Comparison of ENCODE assay signal across 22 cellular contexts in genomic region chr5:66826696-66827095, GRCh38.
A peak's percentile ranks its signal among the peaks of the same experiment; 100 is the strongest.
DNase-seq lines count a peak whose midpoint lies in the region; ATAC-seq and TF ChIP-seq lines count a peak whose summit lies in the region.
"Had no signal": no experiment of that assay in that cellular context is flagged by ENCODE, and none has a peak within 500 bp of the region (broad histone marks: within the 10 kb centered on the region; RNA-seq: fewer than 3 reads in every experiment).

No MANE protein-coding gene starts in this region.

- H3K9me3 ChIP-seq in cardiac muscle cell (ENCODE audit: low read depth) (no peaks in the 10 kb centered on the region), thyroid gland (no peaks in the 10 kb centered on the region)
- H3K9me3 ChIP-seq: A549 had no signal

- peaks cover 16% of the 10 kb centered on the region for H3K4me1 Mint-ChIP-seq in memory B cell
- peaks cover 41% of the 10 kb centered on the region for H3K4me1 Mint-ChIP-seq in activated naive CD4-positive, alpha-beta T cell treated with anti-CD3 and anti-CD28 coated beads for 36 hours (ENCODE audit: low read depth)

- H3K36me3 Mint-ChIP-seq in memory B cell, result peaks cover 3% of the 10 kb centered on the region
- peaks cover 2% of the 10 kb centered on the region for H3K36me3 Mint-ChIP-seq in activated naive CD4-positive, alpha-beta T cell treated with anti-CD3 and anti-CD28 coated beads for 36 hours (ENCODE audit: low read depth)
- H3K36me3 Mint-ChIP-seq: CD14-positive monocyte had no signal

- H3K4me3 ChIP-seq in cardiac muscle cell, result peak overlapping the region; percentile 9
- H3K4me3 ChIP-seq in thyroid gland (replicated peaks in 1 of 3), result no peak overlapping the region
- H3K4me3 ChIP-seq: A549, K562 had no signal

- TF ChIP-seq CTCF in cardiac muscle cell (IDR thresholded peaks at IDR 0.05; ENCODE audit: low read depth, low read length) (no peak), thyroid gland (IDR thresholded peaks at IDR 0.05) (no peak)

- DNase-seq in Right ventricle myocardium inferior (ENCODE audit: missing footprints), result no peak
- DNase-seq in cardiac septum (ENCODE audit: low spot score), result no peak
- DNase-seq in cardiac muscle cell (ENCODE audit: low read depth in 1 of 2, low spot score in 1 of 2), result peak in 1 of 2 donors; percentile 71
- no peak for DNase-seq in memory B cell (ENCODE audit: low spot score in 2 of 2)
- DNase-seq in thyroid gland, result peak; percentile 47
- DNase-seq in activated naive CD4-positive, alpha-beta T cell treated with anti-CD3 and anti-CD28 coated beads for 36 hours, result no peak
- DNase-seq in stimulated activated CD4-positive, alpha-beta T cell treated with anti-CD3 and anti-CD28 coated beads, Interleukin-2, amount 100 ng/mL, for 48 hours, result no peak
- DNase-seq: H7, MM.1S, NCI-H1048, NCI-H1417 treated with DMSO at 0.1 percent for 48 hours, NCI-H187 treated with DMSO at 0.1 percent for 48 hours, NCI-H2107, NCI-H446 treated with DMSO at 0.1 percent for 48 hours, NCI-H526 treated with DMSO at 0.1 percent for 48 hours, OCI-M1 had no signal

- CTCF ChIA-PET in activated naive CD4-positive, alpha-beta T cell treated with anti-CD3 and anti-CD28 coated beads for 36 hours (lab: Charles Lee), result interaction anchor here (0.5 to 1.0 kb wide), 2 partner anchors 12 to 39 kb away, joined by 3 to 5 read pairs; no protein-coding TSS in a partner anchor

- intact Hi-C loops in Right ventricle myocardium inferior (cut with DNase I), result loop anchor here (5.0 kb wide), 3 partner anchors 66 to 326 kb away; no protein-coding TSS in a partner anchor
- intact Hi-C loops in cardiac septum (cut with DNase I), result no loop called here
- intact Hi-C loops in thyroid gland (cut with DNase I), result no loop called here
- intact Hi-C loops in activated naive CD4-positive, alpha-beta T cell treated with anti-CD3 and anti-CD28 coated beads for 36 hours (cut with micrococcal nuclease), result loop anchor here (5.0 to 10.0 kb wide), 4 partner anchors 899 to 1428 kb away; partner anchors contain the start of genes ERBIN, NLN, SGTB and SHLD3

- H3K36me3 ChIP-seq in cardiac muscle cell (no peaks in the 10 kb centered on the region), thyroid gland (no peaks in the 10 kb centered on the region)

- no peaks in the 10 kb centered on the region for H3K9me3 Mint-ChIP-seq in memory B cell
- peaks cover 1% of the 10 kb centered on the region for H3K9me3 Mint-ChIP-seq in activated naive CD4-positive, alpha-beta T cell treated with anti-CD3 and anti-CD28 coated beads for 36 hours
- H3K9me3 Mint-ChIP-seq: CD14-positive monocyte had no signal

- no peak overlapping the region for H3K4me3 Mint-ChIP-seq in memory B cell
- H3K4me3 Mint-ChIP-seq in activated naive CD4-positive, alpha-beta T cell treated with anti-CD3 and anti-CD28 coated beads for 36 hours, result no peak overlapping the region
- H3K4me3 Mint-ChIP-seq: B cell had no signal

- peak in 1 of 2 donors; percentile 25 for TF ChIP-seq POLR2A in thyroid gland (IDR thresholded peaks at IDR 0.05)

- 23 to 37% methylated on average over 3 of the region's 3 CpGs for WGBS in thyroid gland, 2 donors

- no peaks in the 10 kb centered on the region for H3K27me3 Mint-ChIP-seq in memory B cell
- peaks cover 19% of the 10 kb centered on the region for H3K27me3 Mint-ChIP-seq in activated naive CD4-positive, alpha-beta T cell treated with anti-CD3 and anti-CD28 coated beads for 36 hours (ENCODE audit: low read depth)

- H3K4me1 ChIP-seq in cardiac muscle cell (ENCODE audit: low read depth), result peaks cover 47% of the 10 kb centered on the region
- H3K4me1 ChIP-seq in thyroid gland, result peaks cover 7 to 21% of the 10 kb centered on the region in 2 donors

- H3K27ac ChIP-seq in cardiac muscle cell, result peak overlapping the region; percentile 90
- H3K27ac ChIP-seq in thyroid gland, result peak overlapping the region; percentile 25 to 75 (median 53)
- H3K27ac ChIP-seq: A549 had no signal

- H3K27ac Mint-ChIP-seq in memory B cell, result peak overlapping the region; percentile 14
- no peak overlapping the region for H3K27ac Mint-ChIP-seq in activated naive CD4-positive, alpha-beta T cell treated with anti-CD3 and anti-CD28 coated beads for 36 hours
- H3K27ac Mint-ChIP-seq: B cell, CD14-positive monocyte had no signal

- ATAC-seq in Right ventricle myocardium inferior (peak; percentile 16), memory B cell (ENCODE audit: low read depth) (no peak), GM21447 (IDR thresholded peaks at IDR 0.05; ENCODE audit: unreplicated experiment) (no peak)
- ATAC-seq: A549, HepG2, K562 had no signal

- H3K27me3 ChIP-seq in cardiac muscle cell (no peaks in the 10 kb centered on the region), thyroid gland (no peaks in the 10 kb centered on the region)

Comparison
In these comparisons a context has a peak if more than half of its experiments do, and no peak if none do; other contexts are left out.
1. intact Hi-C loops: an anchor here in Right ventricle myocardium inferior (5.0 kb wide) and activated naive CD4-positive, alpha-beta T cell treated with anti-CD3 and anti-CD28 coated beads for 36 hours (5.0 to 10.0 kb wide); none called in cardiac septum and thyroid gland.
2. DNase-seq: peak in thyroid gland (2 of 2); none in Right ventricle myocardium inferior (single experiment), cardiac septum (single experiment), memory B cell (0 of 2), activated naive CD4-positive, alpha-beta T cell treated with anti-CD3 and anti-CD28 coated beads for 36 hours (single experiment) and stimulated activated CD4-positive, alpha-beta T cell treated with anti-CD3 and anti-CD28 coated beads, Interleukin-2, amount 100 ng/mL, for 48 hours (0 of 2).